In genomic region chr1:90616395-90616794, GRCh38 we compare ENCODE assay signal across 9 cellular contexts.
A peak's percentile ranks its signal among the peaks of the same experiment; 100 is the strongest.
DNase-seq lines count a peak whose midpoint lies in the region; ATAC-seq, FAIRE-seq and TF ChIP-seq lines count a peak whose summit lies in the region.
"Had no signal": no experiment of that assay in that cellular context is flagged by ENCODE, and none has a peak within 500 bp of the region (broad histone marks: within the 10 kb centered on the region; RNA-seq: fewer than 3 reads in every experiment).

No MANE protein-coding gene starts in this region.

- no peaks in the 10 kb centered on the region for H3K4me1 Mint-ChIP-seq in activated naive CD8-positive, alpha-beta T cell treated with anti-CD3 and anti-CD28 coated beads for 36 hours

- TF ChIP-seq CTCF in bronchial epithelial cell (IDR thresholded peaks at IDR 0.05; ENCODE audit: insufficient read depth, low read length, severe bottlenecking), result peak; percentile 48
- TF ChIP-seq CTCF in pancreas (IDR thresholded peaks at IDR 0.05), result no peak

- DNase-seq in NCI-H1417 (lab: John Stamatoyannopoulos, UW) (peak; percentile 2 to 60 (median 22)), NCI-H1417 treated with DMSO at 0.1 percent for 48 hours (lab: John Stamatoyannopoulos, UW) (no peak), NCI-H1694 treated with DMSO at 0.1 percent for 48 hours (lab: John Stamatoyannopoulos, UW) (peak; percentile 26), bronchial epithelial cell (ENCODE audit: low read depth) (peak; percentile 21), pancreas (peak in 1 of 6 donors; percentile 18), hippocampal formation (lab: John Stamatoyannopoulos, UW) (no peak)
- no peak for DNase-seq in activated naive CD8-positive, alpha-beta T cell treated with anti-CD3 and anti-CD28 coated beads for 36 hours
- DNase-seq: activated T-cell treated with anti-CD3 and anti-CD28 coated beads, Interleukin-2, amount 50 U/mL, for 72 hours had no signal

- no peaks in the 10 kb centered on the region for H3K27me3 ChIP-seq in bronchial epithelial cell (ENCODE audit: control insufficient read depth, insufficient read depth, low read length)
- no peaks in the 10 kb centered on the region for H3K27me3 ChIP-seq in pancreas

- no peaks in the 10 kb centered on the region for H3K4me1 ChIP-seq in pancreas

- H3K36me3 ChIP-seq in bronchial epithelial cell (ENCODE audit: control insufficient read depth, insufficient read depth, low read length) (no peaks in the 10 kb centered on the region), pancreas (no peaks in the 10 kb centered on the region)

- H3K27me3 Mint-ChIP-seq in activated naive CD8-positive, alpha-beta T cell treated with anti-CD3 and anti-CD28 coated beads for 36 hours, result peaks cover 16% of the 10 kb centered on the region

- no peak overlapping the region for H3K27ac ChIP-seq in pancreas

- FAIRE-seq in bronchial epithelial cell (lab: Jason Lieb, UNC) (no peak), pancreas (lab: Jason Lieb, UNC) (no peak)

- no peak overlapping the region for H3K4me3 Mint-ChIP-seq in activated naive CD8-positive, alpha-beta T cell treated with anti-CD3 and anti-CD28 coated beads for 36 hours
- H3K4me3 Mint-ChIP-seq: activated T-cell treated with anti-CD3 and anti-CD28 coated beads, Interleukin-2, amount 50 U/mL, for 72 hours had no signal

- H3K36me3 Mint-ChIP-seq in activated naive CD8-positive, alpha-beta T cell treated with anti-CD3 and anti-CD28 coated beads for 36 hours, result no peaks in the 10 kb centered on the region

- WGBS in pancreas, 2 donors, result 46 to 50% methylated on average over 4 of the region's 4 CpGs

- no peaks in the 10 kb centered on the region for H3K9me3 ChIP-seq in pancreas

- H3K9me3 Mint-ChIP-seq in activated naive CD8-positive, alpha-beta T cell treated with anti-CD3 and anti-CD28 coated beads for 36 hours, result no peaks in the 10 kb centered on the region
- H3K9me3 Mint-ChIP-seq: activated T-cell treated with anti-CD3 and anti-CD28 coated beads, Interleukin-2, amount 50 U/mL, for 72 hours had no signal

- ATAC-seq in pancreas (peak in 3 of 4 donors; percentile 36 to 57 (median 44)), GM18520 (IDR thresholded peaks at IDR 0.05; ENCODE audit: unreplicated experiment) (no peak)
- ATAC-seq: activated T-cell treated with anti-CD3 and anti-CD28 coated beads, Interleukin-2, amount 50 U/mL, for 72 hours had no signal

- H3K27ac Mint-ChIP-seq in activated naive CD8-positive, alpha-beta T cell treated with anti-CD3 and anti-CD28 coated beads for 36 hours, result no peak overlapping the region
- H3K27ac Mint-ChIP-seq: activated T-cell treated with anti-CD3 and anti-CD28 coated beads, Interleukin-2, amount 50 U/mL, for 72 hours had no signal

- intact Hi-C loops in pancreas (cut with DNase I), result no loop called here

- H3K4me3 ChIP-seq in bronchial epithelial cell (ENCODE audit: low read depth, low read length), result no peak overlapping the region
- no peak overlapping the region for H3K4me3 ChIP-seq in pancreas

Comparison
In these comparisons a context has a peak if more than half of its experiments do, and no peak if none do; other contexts are left out.
1. DNase-seq: peak in NCI-H1417 (3 of 3), NCI-H1694 treated with DMSO at 0.1 percent for 48 hours (single experiment) and bronchial epithelial cell (single experiment); none in NCI-H1417 treated with DMSO at 0.1 percent for 48 hours (single experiment), hippocampal formation (0 of 2) and activated naive CD8-positive, alpha-beta T cell treated with anti-CD3 and anti-CD28 coated beads for 36 hours (single experiment).